ENCODE assay signal across 14 cellular contexts in the genomic region with DNA sequence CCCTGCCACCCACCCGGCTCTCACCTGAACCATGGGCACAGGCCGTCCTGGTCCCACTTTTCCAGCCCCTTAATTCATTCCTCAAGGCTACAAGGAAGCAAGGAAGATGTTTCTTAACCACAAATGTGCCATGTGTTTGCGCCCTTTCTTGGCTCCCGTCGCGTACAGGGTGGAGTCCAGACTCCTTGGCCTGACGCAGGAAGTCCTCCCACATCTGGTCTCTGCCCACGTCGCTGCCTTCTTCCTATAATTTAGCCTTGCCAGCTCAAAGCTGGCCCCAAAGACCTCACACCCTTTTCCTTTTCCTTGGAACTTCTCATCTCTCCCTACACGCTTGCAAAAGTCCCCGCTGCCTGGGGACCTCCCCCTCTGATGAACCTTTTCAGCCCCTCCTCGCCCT. TPM values are rescaled to one million over a fixed set of nuclear protein-coding genes. Genes with fewer than 3 reads are reported as not detected.
DNase-seq lines count a peak whose midpoint lies in the region; ATAC-seq and TF ChIP-seq lines count a peak whose summit lies in the region.
"Had no signal": no experiment of that assay in that cellular context is flagged by ENCODE, and none has a peak within 500 bp of the region (broad histone marks: within the 10 kb centered on the region; RNA-seq: fewer than 3 reads in every experiment).

No MANE protein-coding gene starts in this region.

- peaks cover 5% of the 10 kb centered on the region for H3K27me3 ChIP-seq in CD8-positive, alpha-beta memory T cell (ENCODE audit: insufficient read depth, low read length, poor library complexity, severe bottlenecking)
- peaks cover 45% of the 10 kb centered on the region for H3K27me3 ChIP-seq in osteoblast (ENCODE audit: insufficient read depth, low read length)

- H3K79me2 ChIP-seq in osteoblast (ENCODE audit: insufficient read depth, low read length): no peaks in the 10 kb centered on the region

- peak overlapping the region in 6 of 7 donors; percentile 6 to 87 (median 60) for H3K4me3 Mint-ChIP-seq in CD8-positive, alpha-beta memory T cell
- no peak overlapping the region for H3K4me3 Mint-ChIP-seq in stimulated activated naive CD8-positive, alpha-beta T cell treated with anti-CD3 and anti-CD28 coated beads, Interleukin-15, amount 100 ng/mL, for 72 hours
- H3K4me3 Mint-ChIP-seq: WTC11 had no signal

- no peaks in the 10 kb centered on the region for H3K36me3 ChIP-seq in CD8-positive, alpha-beta memory T cell (ENCODE audit: insufficient read depth, low read length)
- H3K36me3 ChIP-seq in osteoblast (ENCODE audit: insufficient read depth, low read length): no peaks in the 10 kb centered on the region

- CTCF ChIA-PET in CD8-positive, alpha-beta memory T cell (lab: Charles Lee): no interaction called here

- no peak overlapping the region for H3K27ac ChIP-seq in CD8-positive, alpha-beta memory T cell (ENCODE audit: low read depth, low read length)
- H3K27ac ChIP-seq in osteoblast (ENCODE audit: low read depth, low read length): no peak overlapping the region

- peaks cover 16 to 30% (median 21%) of the 10 kb centered on the region in 3 donors for H3K4me1 Mint-ChIP-seq in CD8-positive, alpha-beta memory T cell
- H3K4me1 Mint-ChIP-seq in stimulated activated naive CD8-positive, alpha-beta T cell treated with anti-CD3 and anti-CD28 coated beads, Interleukin-15, amount 100 ng/mL, for 72 hours: peaks cover 26% of the 10 kb centered on the region

- no peak for DNase-seq in CD8-positive, alpha-beta memory T cell
- peak; percentile 48 for DNase-seq in NCI-H226
- peak; percentile 22 to 41 for DNase-seq in foreskin fibroblast
- DNase-seq in osteoblast (ENCODE audit: insufficient read length, low spot score, missing footprints): peak; percentile 79
- no peak for DNase-seq in NCI-H446 treated with DMSO at 0.1 percent for 48 hours (lab: John Stamatoyannopoulos, UW)
- DNase-seq in stimulated activated naive CD8-positive, alpha-beta T cell treated with anti-CD3 and anti-CD28 coated beads, Interleukin-15, amount 100 ng/mL, for 72 hours: no peak
- no peak for DNase-seq in NCI-H2171 (lab: John Stamatoyannopoulos, UW)
- DNase-seq: DMS 273 treated with DMSO at 0.1 percent for 48 hours; effector memory CD4-positive, alpha-beta T cell; NCI-H2029 treated with DMSO at 0.1 percent for 48 hours; stimulated activated CD4-positive, alpha-beta T cell treated with anti-CD3 and anti-CD28 coated beads, Interleukin-4, amount 100 ng/mL, for 1 hour had no signal

- peaks cover 5% of the 10 kb centered on the region for H3K4me1 ChIP-seq in CD8-positive, alpha-beta memory T cell (ENCODE audit: insufficient read depth, low read length)
- peaks cover 10% of the 10 kb centered on the region for H3K4me1 ChIP-seq in osteoblast (ENCODE audit: insufficient read depth, low read length)

- no peak for ATAC-seq in GM19463 (IDR thresholded peaks at IDR 0.05; ENCODE audit: unreplicated experiment)
- no peak for ATAC-seq in stimulated activated naive CD8-positive, alpha-beta T cell treated with anti-CD3 and anti-CD28 coated beads, Interleukin-15, amount 100 ng/mL, for 72 hours
- ATAC-seq: WTC11 had no signal

- no peaks in the 10 kb centered on the region for H4K20me1 ChIP-seq in osteoblast (ENCODE audit: insufficient read depth, low read length)

- H3K9me3 Mint-ChIP-seq in CD8-positive, alpha-beta memory T cell: peaks cover 0 to 2% (median 0%) of the 10 kb centered on the region in 5 donors
- H3K9me3 Mint-ChIP-seq in stimulated activated naive CD8-positive, alpha-beta T cell treated with anti-CD3 and anti-CD28 coated beads, Interleukin-15, amount 100 ng/mL, for 72 hours: no peaks in the 10 kb centered on the region
- H3K9me3 Mint-ChIP-seq: WTC11 had no signal

- no peaks in the 10 kb centered on the region for H3K9me3 ChIP-seq in CD8-positive, alpha-beta memory T cell (ENCODE audit: low read length)
- H3K9me3 ChIP-seq in osteoblast (ENCODE audit: low read depth, low read length): no peaks in the 10 kb centered on the region

- POLR2A ChIA-PET in CD8-positive, alpha-beta memory T cell (lab: Charles Lee): no interaction called here

- H3K36me3 Mint-ChIP-seq in CD8-positive, alpha-beta memory T cell: peaks cover 0 to 4% (median 3%) of the 10 kb centered on the region in 3 donors

- no peak overlapping the region for H3K4me2 ChIP-seq in osteoblast (ENCODE audit: insufficient read depth, low read length)

- peaks cover 28 to 38% of the 10 kb centered on the region in 2 donors for H3K27me3 Mint-ChIP-seq in CD8-positive, alpha-beta memory T cell
- peaks cover 59% of the 10 kb centered on the region for H3K27me3 Mint-ChIP-seq in stimulated activated naive CD8-positive, alpha-beta T cell treated with anti-CD3 and anti-CD28 coated beads, Interleukin-15, amount 100 ng/mL, for 72 hours

- no peak overlapping the region for H2AFZ ChIP-seq in osteoblast (ENCODE audit: low read length)

- no peak overlapping the region for H3K4me3 ChIP-seq in CD8-positive, alpha-beta memory T cell (ENCODE audit: low read length)
- no peak overlapping the region for H3K4me3 ChIP-seq in foreskin fibroblast (ENCODE audit: low read depth in 1 of 2, low read length in 2 of 2)
- no peak overlapping the region for H3K4me3 ChIP-seq in osteoblast (ENCODE audit: insufficient read depth, low read length)

- H3K27ac Mint-ChIP-seq in CD8-positive, alpha-beta memory T cell: peak overlapping the region in 1 of 8 donors; percentile 76
- no peak overlapping the region for H3K27ac Mint-ChIP-seq in stimulated activated naive CD8-positive, alpha-beta T cell treated with anti-CD3 and anti-CD28 coated beads, Interleukin-15, amount 100 ng/mL, for 72 hours
- H3K27ac Mint-ChIP-seq: WTC11 had no signal

- TF ChIP-seq CTCF in foreskin fibroblast (IDR thresholded peaks at IDR 0.05; ENCODE audit: low read depth, low read length) (no peak), osteoblast (IDR thresholded peaks at IDR 0.05; ENCODE audit: extremely low read depth, low read depth, low read length) (no peak)

RNA-seq across cellular contexts. Expression of a gene that starts 38.8 kb away (rescaled TPM):
- total RNA-seq in CD8-positive, alpha-beta memory T cell: not detected
- polyA plus RNA-seq in CD8-positive, alpha-beta memory T cell: not detected
- total RNA-seq in osteoblast: not detected in 2 replicates
- total RNA-seq: WTC11 had no signal
- polyA plus RNA-seq: adipose tissue had no signal

RNA-seq across cellular contexts. Expression of a gene that starts 48.0 kb away (rescaled TPM):
- not detected for total RNA-seq in CD8-positive, alpha-beta memory T cell
- not detected for polyA plus RNA-seq in CD8-positive, alpha-beta memory T cell
- total RNA-seq in osteoblast: not detected in 2 replicates
- total RNA-seq: WTC11 had no signal

RNA-seq across cellular contexts. Expression of a gene that starts 51.7 kb away (rescaled TPM):
- total RNA-seq in CD8-positive, alpha-beta memory T cell: 10 to 100 TPM; 60.4 to 60.8 TPM
- 26.9 TPM for polyA plus RNA-seq in CD8-positive, alpha-beta memory T cell
- 156 and 163 TPM in 2 replicates for total RNA-seq in osteoblast

Comparison
In these comparisons a context has a peak if more than half of its experiments do, and no peak if none do; other contexts are left out.
1. DNase-seq: peak in NCI-H226 (single experiment), foreskin fibroblast (2 of 2) and osteoblast (single experiment); none in CD8-positive, alpha-beta memory T cell (0 of 5), NCI-H446 treated with DMSO at 0.1 percent for 48 hours (single experiment), stimulated activated naive CD8-positive, alpha-beta T cell treated with anti-CD3 and anti-CD28 coated beads, Interleukin-15, amount 100 ng/mL, for 72 hours (0 of 2) and NCI-H2171 (single experiment).
2. H3K4me3 Mint-ChIP-seq: peak in CD8-positive, alpha-beta memory T cell (6 of 7); none in stimulated activated naive CD8-positive, alpha-beta T cell treated with anti-CD3 and anti-CD28 coated beads, Interleukin-15, amount 100 ng/mL, for 72 hours (0 of 2).